1 cellular context compared by ENCODE assay signal in genomic region chr5:133333561-133334150, GRCh38.
TF ChIP-seq lines count a peak whose summit lies in the region.

No MANE protein-coding gene starts in this region.

TF ChIP-seq in WTC11, 78 proteins besides CTCF, POLR2A, EP300 and RAD21 (continued from another document):
- TF ChIP-seq PREB (CRISPR knock-in tag; IDR thresholded peaks at IDR 0.05; ENCODE audit: borderline replicate concordance) (no peak), FOXK1 (CRISPR knock-in tag; IDR thresholded peaks at IDR 0.05) (no peak), MLX (CRISPR knock-in tag; IDR thresholded peaks at IDR 0.05) (no peak), ZBTB43 (CRISPR knock-in tag; IDR thresholded peaks at IDR 0.05) (no peak), IRF2 (CRISPR knock-in tag; IDR thresholded peaks at IDR 0.05; ENCODE audit: borderline replicate concordance, low read depth) (no peak)
- TF ChIP-seq, protein P1, sequence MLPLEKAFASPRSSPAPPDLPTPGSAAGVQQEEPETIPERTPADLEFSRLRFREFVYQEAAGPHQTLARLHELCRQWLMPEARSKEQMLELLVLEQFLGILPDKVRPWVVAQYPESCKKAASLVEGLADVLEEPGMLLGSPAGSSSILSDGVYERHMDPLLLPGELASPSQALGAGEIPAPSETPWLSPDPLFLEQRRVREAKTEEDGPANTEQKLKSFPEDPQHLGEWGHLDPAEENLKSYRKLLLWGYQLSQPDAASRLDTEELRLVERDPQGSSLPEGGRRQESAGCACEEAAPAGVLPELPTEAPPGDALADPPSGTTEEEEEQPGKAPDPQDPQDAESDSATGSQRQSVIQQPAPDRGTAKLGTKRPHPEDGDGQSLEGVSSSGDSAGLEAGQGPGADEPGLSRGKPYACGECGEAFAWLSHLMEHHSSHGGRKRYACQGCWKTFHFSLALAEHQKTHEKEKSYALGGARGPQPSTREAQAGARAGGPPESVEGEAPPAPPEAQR (CRISPR knock-in tag; IDR thresholded peaks at IDR 0.05), result no peak
